ENCODE assay signal across 9 cellular contexts in genomic region chr3:127820221-127820870, GRCh38. TPM values are rescaled to one million over a fixed set of nuclear protein-coding genes. Genes with fewer than 3 reads are reported as not detected.
DNase-seq lines count a peak whose midpoint lies in the region; ATAC-seq and TF ChIP-seq lines count a peak whose summit lies in the region.
"Had no signal": no experiment of that assay in that cellular context is flagged by ENCODE, and none has a peak within 500 bp of the region (broad histone marks: within the 10 kb centered on the region; RNA-seq: fewer than 3 reads in every experiment).

No MANE protein-coding gene starts in this region.

- TF ChIP-seq CTCF in breast epithelium (IDR thresholded peaks at IDR 0.05) (no peak), neutrophil (IDR thresholded peaks at IDR 0.05) (no peak), testis (IDR thresholded peaks at IDR 0.05) (peak in 1 of 3 experiments; percentile 26)

- peak; percentile 49 for ATAC-seq in HG03097 (IDR thresholded peaks at IDR 0.05; ENCODE audit: low FRiP score, unreplicated experiment)
- no peak for ATAC-seq in GM21390 (IDR thresholded peaks at IDR 0.05; ENCODE audit: unreplicated experiment)
- ATAC-seq in GM18867 (IDR thresholded peaks at IDR 0.05; ENCODE audit: unreplicated experiment) = no peak
- ATAC-seq: K562 had no signal

- TF ChIP-seq POLR2A in breast epithelium (IDR thresholded peaks at IDR 0.05) (no peak), testis (IDR thresholded peaks at IDR 0.05) (no peak)

- DNase-seq in ELR (ENCODE audit: low read depth) (peak; percentile 63), breast epithelium (ENCODE audit: low spot score in 2 of 2) (no peak), testis (no peak), NCI-H2227 (lab: John Stamatoyannopoulos, UW; ENCODE audit: unreplicated experiment) (no peak)

- intact Hi-C loops in breast epithelium (cut with DNase I; ENCODE audit: low total_unique reads) (loop anchor here (5.0 kb wide), 1 partner anchor 128 kb away; no protein-coding TSS in a partner anchor), testis (cut with DNase I; ENCODE audit: low total_unique reads) (loop anchor here (5.0 kb wide), 1 partner anchor 128 kb away; no protein-coding TSS in a partner anchor)

- H3K36me3 ChIP-seq in breast epithelium (no peaks in the 10 kb centered on the region), neutrophil (peaks cover 2% of the 10 kb centered on the region), testis (ENCODE audit: low read depth, missing control alignments) (no peaks in the 10 kb centered on the region)

- H3K9me3 ChIP-seq in breast epithelium (no peaks in the 10 kb centered on the region), neutrophil (no peaks in the 10 kb centered on the region), testis (no peaks in the 10 kb centered on the region)

- WGBS in testis, 2 donors = 57 to 67% methylated on average over 10 of the region's 10 CpGs

- H3K4me1 ChIP-seq in breast epithelium = peaks cover 7 to 28% of the 10 kb centered on the region in 2 donors
- peaks cover 57 to 60% of the 10 kb centered on the region in 2 experiments for H3K4me1 ChIP-seq in neutrophil (ENCODE audit: control insufficient read depth in 1 of 2, insufficient read depth in 1 of 2, low read depth in 1 of 2, low read length in 1 of 2)
- H3K4me1 ChIP-seq in testis = peaks cover 9% of the 10 kb centered on the region

- H3K27me3 ChIP-seq in breast epithelium (no peaks in the 10 kb centered on the region), neutrophil (no peaks in the 10 kb centered on the region), testis (no peaks in the 10 kb centered on the region)

- H3K4me3 ChIP-seq in breast epithelium (peak overlapping the region; percentile 2 to 74 (median 9)), neutrophil (ENCODE audit: low read depth in 1 of 2, low read length in 1 of 2) (peak overlapping the region in 1 of 2 experiments; percentile 3), testis (no peak overlapping the region)
- H3K4me3 ChIP-seq: K562 had no signal

- H3K27ac ChIP-seq in breast epithelium (peak overlapping the region; percentile 83 to 86), neutrophil (peak overlapping the region; percentile 62), testis (peak overlapping the region in 1 of 2 donors; percentile 86)

RNA-seq across cellular contexts. Expression of gene MGLL, which starts 2.0 kb away (rescaled TPM):
- total RNA-seq in breast epithelium (10 to 100 TPM; 25.8 to 79.5 (median 30.2) TPM), testis (10 to 100 TPM; 18.3 to 19.2 TPM)
- 26.0 TPM for polyA plus RNA-seq in testis (ENCODE audit: insufficient read depth, low read depth, low replicate concordance)

Comparison
In these comparisons a context has a peak if more than half of its experiments do, and no peak if none do; other contexts are left out.
1. H3K4me3 ChIP-seq: peak in breast epithelium (3 of 3); none in testis (0 of 2).